ENCODE assay signal across 14 cellular contexts in genomic region chr1:7580923-7581753, GRCh38.
DNase-seq lines count a peak whose midpoint lies in the region; ATAC-seq and TF ChIP-seq lines count a peak whose summit lies in the region.
"Had no signal": no experiment of that assay in that cellular context is flagged by ENCODE, and none has a peak within 500 bp of the region (broad histone marks: within the 10 kb centered on the region; RNA-seq: fewer than 3 reads in every experiment).

No MANE protein-coding gene starts in this region.

- ATAC-seq in HG02642 (IDR thresholded peaks at IDR 0.05; ENCODE audit: poor library complexity, unreplicated experiment) (no peak), HG03045 (IDR thresholded peaks at IDR 0.05; ENCODE audit: unreplicated experiment) (no peak)

- H2BK12ac ChIP-seq in mesenchymal stem cell (ENCODE audit: low read length in 2 of 2) = no peak overlapping the region

- TF ChIP-seq CTCF in OCI-LY7 (conservative IDR thresholded peaks at IDR 0.05; ENCODE audit: low read length) = no peak

- H4K20me1 ChIP-seq in OCI-LY7 (ENCODE audit: insufficient read depth, low read length) = no peaks in the 10 kb centered on the region

- H2AFZ ChIP-seq in mesenchymal stem cell (ENCODE audit: low read depth, low read length) (no peak overlapping the region), OCI-LY7 (ENCODE audit: low read length) (no peak overlapping the region)

- H3K27me3 ChIP-seq in adipocyte (replicated peaks; ENCODE audit: control insufficient read depth, insufficient read depth, low read length) = peaks cover 22% of the 10 kb centered on the region
- H3K27me3 ChIP-seq in mesenchymal stem cell (ENCODE audit: control insufficient read depth in 1 of 2, insufficient read depth in 1 of 2, low read length in 2 of 2) = peaks cover 5 to 30% of the 10 kb centered on the region in 2 experiments

- peak overlapping the region; percentile 12 for H3K4me3 ChIP-seq in adipocyte (ENCODE audit: low read length)
- H3K4me3 ChIP-seq in mesenchymal stem cell (ENCODE audit: insufficient read depth in 1 of 2, low read depth in 1 of 2, low read length in 2 of 2) = peak overlapping the region in 1 of 2 experiments; percentile 9
- no peak overlapping the region for H3K4me3 ChIP-seq in OCI-LY7 (ENCODE audit: low read depth, low read length, poor library complexity, severe bottlenecking)

- no peak overlapping the region for H3K23ac ChIP-seq in mesenchymal stem cell (ENCODE audit: low read length in 2 of 2)

- H3K79me2 ChIP-seq in OCI-LY7 (ENCODE audit: insufficient read depth, low read depth, low read length) = no peaks in the 10 kb centered on the region

- H4K8ac ChIP-seq in mesenchymal stem cell (ENCODE audit: low read length) = no peak overlapping the region

- BruUV-seq in OCI-LY7 (replicated peaks; lab: Mats Ljungman, UMichigan) = no TSS peak

- no peak overlapping the region for H2BK5ac ChIP-seq in mesenchymal stem cell (ENCODE audit: low read depth, low read length, poor library complexity, severe bottlenecking)

- POLR2A ChIA-PET in OCI-LY7 (lab: Charles Lee) = interaction anchor here (0.6 kb wide), 1 partner anchor 54 kb away, joined by 3 read pairs; no protein-coding TSS in a partner anchor

- H2AK5ac ChIP-seq in mesenchymal stem cell (ENCODE audit: low read length, severe bottlenecking) = no peak overlapping the region

- 80% methylated on average over 17 of the region's 18 CpGs for WGBS in mesenchymal stem cell

- no peak overlapping the region for H3K18ac ChIP-seq in mesenchymal stem cell (ENCODE audit: low read depth in 1 of 2, low read length in 2 of 2)

- intact Hi-C loops in OCI-LY7 (cut with micrococcal nuclease; ENCODE audit: unreplicated experiment) = no loop called here

- no peaks in the 10 kb centered on the region for H3K9me2 ChIP-seq in OCI-LY7 (ENCODE audit: insufficient read depth, low read length)

- H3K9me3 ChIP-seq in adipocyte (ENCODE audit: control insufficient read depth, low read length) = no peaks in the 10 kb centered on the region
- no peaks in the 10 kb centered on the region for H3K9me3 ChIP-seq in mesenchymal stem cell (ENCODE audit: control insufficient read depth, low read length)
- no peaks in the 10 kb centered on the region for H3K9me3 ChIP-seq in OCI-LY7 (ENCODE audit: low read length)

- H3K9ac ChIP-seq in adipocyte (ENCODE audit: low read length) = no peak overlapping the region
- H3K9ac ChIP-seq in mesenchymal stem cell (ENCODE audit: low read length) = peak overlapping the region; percentile 79

- H3K4me2 ChIP-seq in mesenchymal stem cell (ENCODE audit: low read length, poor library complexity, severe bottlenecking) = no peak overlapping the region
- H3K4me2 ChIP-seq in OCI-LY7 (ENCODE audit: low read length) = no peak overlapping the region

- no peaks in the 10 kb centered on the region for H3K79me1 ChIP-seq in mesenchymal stem cell (replicated peaks; ENCODE audit: low read length, poor library complexity, severe bottlenecking)

- H3K27ac ChIP-seq in mesenchymal stem cell (ENCODE audit: low read length, poor library complexity, severe bottlenecking) (no peak overlapping the region), OCI-LY7 (ENCODE audit: low read depth, low read length, poor library complexity, severe bottlenecking) (no peak overlapping the region)

- no peak overlapping the region for H4K91ac ChIP-seq in mesenchymal stem cell (ENCODE audit: low read length)

- no peak overlapping the region for H3K14ac ChIP-seq in mesenchymal stem cell (ENCODE audit: low read length in 2 of 2)

- no peak overlapping the region for H3K4ac ChIP-seq in mesenchymal stem cell (ENCODE audit: low read depth in 1 of 2, low read length in 2 of 2)

- no peaks in the 10 kb centered on the region for H3K36me3 ChIP-seq in adipocyte (ENCODE audit: control insufficient read depth, insufficient read depth, low read length, severe bottlenecking)
- no peaks in the 10 kb centered on the region for H3K36me3 ChIP-seq in mesenchymal stem cell (ENCODE audit: control insufficient read depth in 1 of 2, insufficient read depth in 2 of 2, low read depth in 1 of 2, low read length in 2 of 2)
- no peaks in the 10 kb centered on the region for H3K36me3 ChIP-seq in OCI-LY7 (ENCODE audit: insufficient read depth, low read length)

- H3K4me1 ChIP-seq in adipocyte (ENCODE audit: control insufficient read depth, insufficient read depth, low read length) = peaks cover 19% of the 10 kb centered on the region
- H3K4me1 ChIP-seq in mesenchymal stem cell (ENCODE audit: control insufficient read depth, insufficient read depth, low read depth, low read length) = peaks cover 2% of the 10 kb centered on the region
- H3K4me1 ChIP-seq in OCI-LY7 (ENCODE audit: insufficient read depth, low read length, poor library complexity, severe bottlenecking) = no peaks in the 10 kb centered on the region

- H2BK15ac ChIP-seq in mesenchymal stem cell (ENCODE audit: low read depth, poor library complexity, severe bottlenecking) = no peak overlapping the region

- no peak overlapping the region for H2BK120ac ChIP-seq in mesenchymal stem cell (ENCODE audit: low read depth, low read length)

- DNase-seq in AG08395 (ENCODE audit: low spot score) = peak; percentile 44
- DNase-seq in DMS79 treated with DMSO at 0.1 percent for 48 hours (lab: John Stamatoyannopoulos, UW) = peak; percentile 11
- peak; percentile 38 for DNase-seq in adipocyte (ENCODE audit: low read depth)
- DNase-seq in mesenchymal stem cell = no peak
- DNase-seq in OCI-LY7 (ENCODE audit: low spot score) = no peak
- DNase-seq in GM19238 (ENCODE audit: insufficient read length, low spot score) = no peak
- DNase-seq: activated naive CD4-positive, alpha-beta T cell treated with anti-CD3 and anti-CD28 coated beads, Interleukin-2, amount 50 U/mL, for 16 hours; erythroblast; GF-D8; NCI-H82; stimulated activated CD4-positive, alpha-beta T cell treated with anti-CD3 and anti-CD28 coated beads, Interleukin-4, amount 100 ng/mL, for 24 hours; stimulated activated naive CD4-positive, alpha-beta T cell treated with Interleukin-2 at 50 U/mL for 16 hours had no signal

- CTCF ChIA-PET in OCI-LY7 (lab: Charles Lee; ENCODE audit: unreplicated experiment) = no interaction called here

Comparison
In these comparisons a context has a peak if more than half of its experiments do, and no peak if none do; other contexts are left out.
1. DNase-seq: peak in AG08395 (single experiment), DMS79 treated with DMSO at 0.1 percent for 48 hours (single experiment) and adipocyte (single experiment); none in mesenchymal stem cell (single experiment), OCI-LY7 (single experiment) and GM19238 (single experiment).